31 cellular contexts compared by ENCODE assay signal in the genomic region with DNA sequence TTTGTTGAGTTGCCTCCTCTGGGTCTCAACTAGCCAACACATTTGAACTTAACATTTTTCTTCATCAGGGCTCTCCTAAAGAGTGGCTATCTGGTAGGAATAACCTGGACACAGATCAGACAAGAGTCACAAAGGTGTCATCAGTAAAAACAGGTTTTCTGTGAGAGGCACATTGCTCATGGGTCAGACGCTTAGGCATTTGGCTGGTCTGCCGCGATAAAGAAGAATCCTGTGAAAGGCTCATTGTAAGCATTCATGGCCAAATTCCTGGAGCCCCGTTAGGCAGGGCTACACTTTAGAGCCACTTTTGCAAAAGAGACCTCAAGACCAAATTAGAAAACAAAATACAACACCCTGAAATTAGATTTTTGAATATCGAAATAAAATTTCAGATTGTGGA.
"Had no signal": no experiment of that assay in that cellular context is flagged by ENCODE, and none has a peak within 500 bp of the region (broad histone marks: within the 10 kb centered on the region; RNA-seq: fewer than 3 reads in every experiment).

No MANE protein-coding gene starts in this region.

- H3K4me2 ChIP-seq: KMS-11, PC-9 had no signal

- H3K4me3 ChIP-seq: PC-9, SJCRH30, SK-N-MC had no signal

- H2AFZ ChIP-seq: PC-9 had no signal

- H3K9ac ChIP-seq: KMS-11 had no signal

- H3K27me3 ChIP-seq: SJCRH30 had no signal

- DNase-seq: Karpas-422, MM.1S, MV-4-11, NCI-H1092, NCI-H1105, NCI-H1417 treated with DMSO at 0.1 percent for 48 hours, NCI-H1436 treated with DMSO at 0.1 percent for 48 hours, NCI-H1694, NCI-H187, NCI-H1930, NCI-H2029 treated with DMSO at 0.1 percent for 48 hours, NCI-H2081 treated with DMSO at 0.1 percent for 48 hours, NCI-H2107, NCI-H2171, NCI-H226, NCI-H446 treated with DMSO at 0.1 percent for 48 hours, NCI-H510A, NCI-H69, NCI-H748 treated with DMSO at 0.1 percent for 48 hours, NCI-H82, PC-9, SHP77, SIG-M5, SJCRH30 had no signal

- H3K27ac ChIP-seq: KMS-11, PC-9, RWPE1, SJCRH30, SK-N-MC had no signal

- H3K9me3 ChIP-seq: SJCRH30 had no signal

- ATAC-seq: Panc1, Right ventricle myocardium inferior, SK-N-SH treated with all-trans-retinoic acid at 6 μM for 48 hours had no signal

- H3K4me1 ChIP-seq: SJCRH30 had no signal

- FAIRE-seq: RCC 7860 had no signal

- H3K36me3 ChIP-seq: SJCRH30 had no signal
